In the genomic region with DNA sequence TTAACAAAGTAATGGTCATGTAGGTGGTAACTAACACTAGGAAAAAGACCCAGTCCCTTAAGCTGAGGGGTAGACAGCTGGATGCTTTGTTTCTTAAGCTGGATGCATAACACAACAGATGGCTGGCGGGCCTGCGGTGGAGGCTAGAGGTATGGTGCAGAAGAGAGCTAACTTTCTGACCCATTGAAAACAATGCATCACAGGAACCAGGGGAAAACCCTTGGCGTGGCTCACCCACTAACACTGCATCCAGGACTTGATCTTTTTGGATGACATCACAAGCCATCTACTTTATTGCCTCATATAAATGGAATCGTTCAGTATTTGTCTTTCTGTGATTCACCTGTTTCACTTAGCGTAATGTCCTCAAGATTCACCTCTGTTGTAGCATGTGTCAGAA, we compare ENCODE assay signal across 13 cellular contexts.
"Had no signal": no experiment of that assay in that cellular context is flagged by ENCODE, and none has a peak within 500 bp of the region (broad histone marks: within the 10 kb centered on the region; RNA-seq: fewer than 3 reads in every experiment).

No MANE protein-coding gene starts in this region.

- H3K36me3 ChIP-seq: colonic mucosa, neural progenitor cell, pancreas had no signal

- DNase-seq: activated CD4-positive, alpha-beta T cell treated with anti-CD3 and anti-CD28 coated beads, Interleukin-2, amount 50 U/mL, for 48 hours; activated CD4-positive, CD25-positive, alpha-beta regulatory T cell; activated effector memory CD4-positive, alpha-beta T cell treated with Interleukin-2 at 50 U/mL for 16 hours; caudate nucleus; colonic mucosa; foreskin melanocyte; pancreas; T-helper 2 cell had no signal

- H3K4me3 Mint-ChIP-seq: neural progenitor cell had no signal

- FAIRE-seq: astrocyte, keratinocyte, pancreas, TTC549 had no signal

- H3K4me1 ChIP-seq: colonic mucosa, neural progenitor cell, pancreas had no signal

- H3K9me3 Mint-ChIP-seq: neural progenitor cell had no signal

- H3K4me3 ChIP-seq: colonic mucosa, neural progenitor cell, pancreas, tibial nerve had no signal

- H3K27ac Mint-ChIP-seq: neural progenitor cell had no signal

- H3K9me3 ChIP-seq: colonic mucosa, pancreas, tibial nerve had no signal

- ATAC-seq: pancreas had no signal

- H3K4me1 Mint-ChIP-seq: neural progenitor cell had no signal
